Comparison of ENCODE assay signal across 8 cellular contexts in genomic region chr4:143185253-143186107, GRCh38. TPM values are rescaled to one million over a fixed set of nuclear protein-coding genes. Genes with fewer than 3 reads are reported as not detected.
DNase-seq lines count a peak whose midpoint lies in the region; ATAC-seq, FAIRE-seq and TF ChIP-seq lines count a peak whose summit lies in the region.

No MANE protein-coding gene starts in this region.

- ATAC-seq in GM21390 (IDR thresholded peaks at IDR 0.05; ENCODE audit: unreplicated experiment) (peak; percentile 23), HG03575 (IDR thresholded peaks at IDR 0.05; ENCODE audit: extremely low read depth, insufficient number of reproducible peaks, low FRiP score, unreplicated experiment) (peak; percentile 2), pancreas (peak; percentile 7 to 17 (median 12))

- DNase-seq in GM10248 (ENCODE audit: extremely low spot score): peak; percentile 10
- DNase-seq in activated T-helper 1 cell treated with Interleukin-2 at 50 U/mL for 16 hours (ENCODE audit: low read depth): peak; percentile 7
- peak in 26 of 42 donors; percentile 2 to 42 (median 18) for DNase-seq in head of caudate nucleus
- DNase-seq in pancreas: peak in 4 of 6 donors; percentile 14 to 78 (median 54)
- DNase-seq in ureter (ENCODE audit: low spot score): no peak
- DNase-seq in NCI-H128 (lab: John Stamatoyannopoulos, UW; ENCODE audit: unreplicated experiment): no peak

- peak overlapping the region; percentile 83 to 92 (median 84) for H3K4me3 ChIP-seq in pancreas

- FAIRE-seq in pancreas (lab: Jason Lieb, UNC): no peak

- H3K27ac ChIP-seq in pancreas: peak overlapping the region; percentile 74 to 96 (median 90)

- POLR2A ChIA-PET in GM10248 (lab: Yijun Ruan, JAX): no interaction called here

- no peaks in the 10 kb centered on the region for H3K9me3 ChIP-seq in pancreas

- intact Hi-C loops in head of caudate nucleus (cut with DNase I) (loop anchor here (5.0 kb wide), 1 partner anchor 152 kb away; the partner anchor contains the start of gene GAB1), pancreas (cut with DNase I) (no loop called here)

- CTCF ChIA-PET in GM10248 (lab: Yijun Ruan, JAX): interaction anchor here (1.0 to 1.1 kb wide), 2 partner anchors 11 to 14 kb away, joined by 3 read pairs; no protein-coding TSS in a partner anchor

- WGBS in pancreas, 2 donors: 0 to 1% methylated on average over 50 of the region's 50 CpGs

- peaks cover 23 to 35% (median 26%) of the 10 kb centered on the region in 3 donors for H3K4me1 ChIP-seq in pancreas

- no peak for TF ChIP-seq CTCF in GM10248 (IDR thresholded peaks at IDR 0.05; ENCODE audit: control extremely low read depth, extremely low read depth, low read depth, missing control alignments)
- TF ChIP-seq CTCF in pancreas (IDR thresholded peaks at IDR 0.05): no peak

- H3K36me3 ChIP-seq in pancreas: no peaks in the 10 kb centered on the region

- no peaks in the 10 kb centered on the region for H3K27me3 ChIP-seq in pancreas

RNA-seq across cellular contexts. Expression of gene USP38, which starts 0.8 kb away (rescaled TPM):
- total RNA-seq in pancreas (10 to 100 TPM in 2 of 6 donors, 1 to 10 TPM in 4; 6.3 to 13.6 (median 8.8) TPM), ureter (20.5 TPM)
- 1 to 10 TPM; 2.4 to 4.8 TPM for polyA plus RNA-seq in pancreas

Comparison
In these comparisons a context has a peak if more than half of its experiments do, and no peak if none do; other contexts are left out.
1. DNase-seq: peak in GM10248 (single experiment), activated T-helper 1 cell treated with Interleukin-2 at 50 U/mL for 16 hours (single experiment), head of caudate nucleus (26 of 42) and pancreas (4 of 6); none in ureter (single experiment) and NCI-H128 (single experiment).
2. Peak in every context shown above with its lines, with median percentiles within 50 percentile points of each other: ATAC-seq.